1 cellular context compared by ENCODE assay signal in genomic region chr22:41528132-41528766, GRCh38.
TF ChIP-seq lines count a peak whose summit lies in the region.

No MANE protein-coding gene starts in this region.

TF ChIP-seq in H1, 55 proteins besides CTCF, POLR2A, EP300 and RAD21:
- TF ChIP-seq SIX5 (IDR thresholded peaks at IDR 0.05; ENCODE audit: low read depth, low read length) (no peak), POLR2AphosphoS5 (IDR thresholded peaks at IDR 0.05; ENCODE audit: low read depth, low read length) (peak; percentile 29)
